In the genomic region with DNA sequence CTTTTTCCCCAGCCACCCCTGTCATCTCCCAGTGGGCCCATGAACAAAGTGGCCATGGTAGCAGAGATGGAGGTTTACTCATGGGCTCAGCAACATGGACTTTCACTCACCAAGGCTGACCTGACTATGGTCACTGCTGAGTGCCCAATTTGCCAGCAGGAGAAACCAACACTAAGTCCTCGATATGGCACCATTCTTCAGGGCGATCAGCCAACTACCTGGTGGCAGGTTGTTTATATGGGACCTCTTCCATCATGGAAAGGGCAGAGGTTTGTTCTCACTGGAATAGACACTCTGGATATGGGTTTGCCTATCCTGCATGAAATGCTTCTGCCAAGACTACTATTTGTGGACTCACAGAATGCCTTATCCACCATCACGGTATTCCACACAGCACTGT, we compare ENCODE assay signal across 32 cellular contexts.
"Had no signal": no experiment of that assay in that cellular context is flagged by ENCODE, and none has a peak within 500 bp of the region (broad histone marks: within the 10 kb centered on the region; RNA-seq: fewer than 3 reads in every experiment).

No MANE protein-coding gene starts in this region.

- H3K36me3 ChIP-seq: ascending aorta had no signal

- H3K27ac ChIP-seq: ascending aorta, VCaP had no signal

- H3K27me3 Mint-ChIP-seq: activated B cell treated with CpG ODN at 0.5 μM for 24 hours; activated CD4-positive, alpha-beta memory T cell treated with anti-CD3 and anti-CD28 coated beads for 36 hours; activated CD8-positive, alpha-beta T cell treated with anti-CD3 and anti-CD28 coated beads for 36 hours had no signal

- H3K9me3 ChIP-seq: ascending aorta had no signal

- H3K4me1 Mint-ChIP-seq: activated B cell treated with CpG ODN at 0.5 μM for 24 hours; activated naive CD8-positive, alpha-beta T cell treated with anti-CD3 and anti-CD28 coated beads for 36 hours; activated T-helper 17 cell treated with anti-CD3 and anti-CD28 coated beads, Interleukin-2, amount 50 U/mL, for 72 hours; brain had no signal

- H3K27me3 ChIP-seq: ascending aorta had no signal

- H3K4me1 ChIP-seq: ascending aorta had no signal

- H3K4me3 Mint-ChIP-seq: activated B cell treated with CpG ODN at 0.5 μM for 24 hours; activated CD4-positive, alpha-beta memory T cell treated with anti-CD3 and anti-CD28 coated beads for 36 hours; activated CD8-positive, alpha-beta T cell treated with anti-CD3 and anti-CD28 coated beads for 36 hours; activated naive CD4-positive, alpha-beta T cell treated with anti-CD3 and anti-CD28 coated beads for 36 hours; activated naive CD8-positive, alpha-beta T cell treated with anti-CD3 and anti-CD28 coated beads for 36 hours; activated T-cell treated with anti-CD3 and anti-CD28 coated beads, Interleukin-2, amount 50 U/mL, for 4 hours; activated T-cell treated with anti-CD3 and anti-CD28 coated beads, Interleukin-2, amount 50 U/mL, for 72 hours; activated T-helper 1 cell treated with anti-CD3 and anti-CD28 coated beads, Interleukin-12 subunit alpha, Interleukin-12 subunit beta, Interleukin-2, Interleukin-4 antibody, amounts not matched to agents 30 ng/mL and 10 ng/mL and 1 ng/mL, durations not matched to agents 14 hours and 24 hours and 36 hours; activated T-helper 17 cell treated with anti-CD3 and anti-CD28 coated beads, Interleukin-2, amount 50 U/mL, for 72 hours; brain; T-helper 1 cell treated with Interleukin-12 subunit alpha and Interleukin-12 subunit beta and Interleukin-4 antibody, amounts not matched to agents 30 μg/mL and 1 μg/mL, for 36 hours; T-helper 2 cell treated with Interferon-gamma antibody and Interleukin-4, amounts not matched to agents 5 μg/mL and 100 μg/mL, for 36 hours had no signal

- H3K27ac Mint-ChIP-seq: activated B cell treated with CpG ODN at 0.5 μM for 24 hours; activated CD4-positive, alpha-beta memory T cell treated with anti-CD3 and anti-CD28 coated beads for 36 hours; activated CD8-positive, alpha-beta T cell treated with anti-CD3 and anti-CD28 coated beads for 36 hours; activated naive CD4-positive, alpha-beta T cell treated with anti-CD3 and anti-CD28 coated beads for 36 hours; activated naive CD4-positive, alpha-beta T cell treated with anti-CD3 and anti-CD28 coated beads, Interleukin-2, amount 50 U/mL, for 72 hours; activated naive CD8-positive, alpha-beta T cell treated with anti-CD3 and anti-CD28 coated beads for 36 hours; activated T-cell treated with anti-CD3 and anti-CD28 coated beads, Interleukin-2, amount 50 U/mL, for 72 hours; activated T-helper 1 cell treated with anti-CD3 and anti-CD28 coated beads, Interleukin-12 subunit alpha, Interleukin-12 subunit beta, Interleukin-2, Interleukin-4 antibody, amounts not matched to agents 30 ng/mL and 10 ng/mL and 1 ng/mL, durations not matched to agents 14 hours and 24 hours and 36 hours; activated T-helper 17 cell treated with anti-CD3 and anti-CD28 coated beads, Interleukin-2, amount 50 U/mL, for 72 hours; brain; T-helper 1 cell treated with Interleukin-12 subunit alpha and Interleukin-12 subunit beta and Interleukin-4 antibody, amounts not matched to agents 30 μg/mL and 1 μg/mL, for 36 hours; T-helper 2 cell treated with Interferon-gamma antibody and Interleukin-4, amounts not matched to agents 5 μg/mL and 100 μg/mL, for 36 hours had no signal

- H3K36me3 Mint-ChIP-seq: activated CD4-positive, alpha-beta memory T cell treated with anti-CD3 and anti-CD28 coated beads for 36 hours; activated naive CD8-positive, alpha-beta T cell treated with anti-CD3 and anti-CD28 coated beads for 36 hours had no signal

- DNase-seq: activated B cell treated with CpG ODN at 0.5 μM for 24 hours; activated CD4-positive, alpha-beta memory T cell treated with anti-CD3 and anti-CD28 coated beads for 36 hours; activated CD4-positive, alpha-beta T cell treated with anti-CD3 and anti-CD28 coated beads for 48 hours; activated CD4-positive, alpha-beta T cell treated with anti-CD3 and anti-CD28 coated beads, Interleukin-2, amount 50 U/mL, for 1 hour; activated CD4-positive, alpha-beta T cell treated with anti-CD3 and anti-CD28 coated beads, Interleukin-2, amount 50 U/mL, for 4 hours; activated CD4-positive, CD25-positive, alpha-beta regulatory T cell treated with anti-CD3 and anti-CD28 coated beads, Interleukin-2, amount 50 U/mL, for 72 hours; activated CD8-positive, alpha-beta memory T cell treated with anti-CD3 and anti-CD28 coated beads, Interleukin-2, amount 50 U/mL, for 4 hours; activated CD8-positive, alpha-beta T cell treated with anti-CD3 and anti-CD28 coated beads for 36 hours; activated effector memory CD4-positive, alpha-beta T cell treated with anti-CD3 and anti-CD28 coated beads, Interleukin-2, amount 50 U/mL, for 16 hours; activated gamma-delta T cell treated with Interleukin-2 at 50 U/mL for 16 hours; activated naive CD4-positive, alpha-beta T cell; activated naive CD4-positive, alpha-beta T cell treated with anti-CD3 and anti-CD28 coated beads for 36 hours; activated naive CD4-positive, alpha-beta T cell treated with anti-CD3 and anti-CD28 coated beads, Interleukin-2, amount 50 U/mL, for 16 hours; activated naive CD8-positive, alpha-beta T cell treated with anti-CD3 and anti-CD28 coated beads for 36 hours; activated T-cell treated with anti-CD3 and anti-CD28 coated beads for 4 hours; activated T-cell treated with anti-CD3 and anti-CD28 coated beads, Interleukin-2, amount 50 U/mL, for 1 hour; activated T-cell treated with anti-CD3 and anti-CD28 coated beads, Interleukin-2, amount 50 U/mL, for 4 hours; activated T-cell treated with anti-CD3 and anti-CD28 coated beads, Interleukin-2, amount 50 U/mL, for 72 hours; amygdala; anterior cingulate cortex; central memory CD4-positive, alpha-beta T cell; T-helper 1 cell; T-helper 2 cell; T-helper 9 cell had no signal

- H3K4me3 ChIP-seq: ascending aorta had no signal

- ATAC-seq: activated CD8-positive, alpha-beta T cell treated with anti-CD3 and anti-CD28 coated beads for 36 hours; activated naive CD4-positive, alpha-beta T cell treated with anti-CD3 and anti-CD28 coated beads, Interleukin-2, amount 50 U/mL, for 72 hours; activated T-cell treated with anti-CD3 and anti-CD28 coated beads, Interleukin-2, amount 50 U/mL, for 4 hours; activated T-cell treated with anti-CD3 and anti-CD28 coated beads, Interleukin-2, amount 50 U/mL, for 72 hours; activated T-helper 17 cell treated with anti-CD3 and anti-CD28 coated beads, Interleukin-2, amount 50 U/mL, for 72 hours had no signal
